In the genomic region with DNA sequence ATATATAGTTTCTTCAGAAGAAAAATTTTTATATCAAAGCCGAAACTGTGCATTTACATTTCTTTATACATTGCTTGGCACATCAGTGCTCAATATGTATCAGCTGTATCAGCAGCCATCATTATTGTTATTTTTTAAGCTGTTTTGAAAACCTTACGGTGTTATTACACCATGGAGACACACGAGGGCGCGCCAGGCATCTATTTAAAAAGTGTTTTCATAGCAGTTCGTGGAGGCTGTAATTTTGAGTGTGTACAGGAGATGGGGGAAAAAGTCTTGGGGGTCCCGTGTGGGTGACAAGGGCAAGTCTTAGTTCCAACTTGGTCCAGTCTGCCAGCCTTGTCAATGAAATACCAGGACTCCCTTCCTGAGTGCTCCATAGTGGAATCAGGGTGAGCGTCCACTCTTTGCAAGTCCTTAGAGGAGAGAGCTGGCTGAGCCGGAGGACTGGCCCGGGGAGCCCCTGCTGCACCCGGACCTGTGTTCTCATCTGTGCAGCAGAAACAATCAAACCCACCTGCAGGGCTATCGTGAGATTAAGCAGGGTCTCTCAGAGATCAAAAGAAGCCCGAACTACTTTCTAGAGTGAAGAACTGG, we compare ENCODE assay signal across 8 cellular contexts. TPM values are rescaled to one million over a fixed set of nuclear protein-coding genes. Genes with fewer than 3 reads are reported as not detected.
DNase-seq lines count a peak whose midpoint lies in the region; ATAC-seq and TF ChIP-seq lines count a peak whose summit lies in the region.

No MANE protein-coding gene starts in this region.

- H3K9ac ChIP-seq in DND-41 (ENCODE audit: low read depth, low read length), result no peak overlapping the region
- peak overlapping the region; percentile 48 for H3K9ac ChIP-seq in adipocyte (ENCODE audit: low read length)

- DNase-seq in DND-41 (peak; percentile 65), M059J (ENCODE audit: low read depth) (peak; percentile 67), SJSA1 (ENCODE audit: low read depth in 1 of 2, low spot score in 2 of 2) (peak; percentile 37 to 56), adipocyte (ENCODE audit: low read depth) (peak; percentile 88), left ventricle myocardium inferior (peak; percentile 24), skeletal muscle cell (ENCODE audit: low read depth) (no peak)

- H3K27ac ChIP-seq in DND-41 (ENCODE audit: low read length) (no peak overlapping the region), SJSA1 (no peak overlapping the region), left ventricle myocardium inferior (replicated peaks) (no peak overlapping the region)

- no peaks in the 10 kb centered on the region for H3K27me3 ChIP-seq in DND-41 (ENCODE audit: insufficient read depth, low read length, poor library complexity)
- peaks cover 11% of the 10 kb centered on the region for H3K27me3 ChIP-seq in SJSA1 (replicated peaks)
- peaks cover 4% of the 10 kb centered on the region for H3K27me3 ChIP-seq in adipocyte (replicated peaks; ENCODE audit: control insufficient read depth, insufficient read depth, low read length)
- peaks cover 42% of the 10 kb centered on the region for H3K27me3 ChIP-seq in left ventricle myocardium inferior (ENCODE audit: low read depth)

- peaks cover 3% of the 10 kb centered on the region; the same call in 1 of the 2 replicates for H4K20me1 ChIP-seq in DND-41 (ENCODE audit: insufficient read depth, low read length)

- no peak overlapping the region for H3K4me2 ChIP-seq in DND-41 (ENCODE audit: insufficient read depth, low read length)

- intact Hi-C loops in left ventricle myocardium inferior (cut with micrococcal nuclease), result loop anchor here (10.0 kb wide), 1 partner anchor 402 kb away; no protein-coding TSS in a partner anchor

- H3K4me3 ChIP-seq in DND-41 (ENCODE audit: low read depth in 1 of 2, low read length in 2 of 2) (no peak overlapping the region), SJSA1 (no peak overlapping the region), adipocyte (ENCODE audit: low read length) (peak overlapping the region; percentile 51), left ventricle myocardium inferior (no peak overlapping the region), skeletal muscle cell (ENCODE audit: low read depth, low read length) (peak overlapping the region; percentile 19)

- ATAC-seq in DND-41 (ENCODE audit: insufficient read depth, low read depth) (0 out of 3 replicates have a peak, but pooled peaks have one; percentile 27), GM18867 (IDR thresholded peaks at IDR 0.05; ENCODE audit: unreplicated experiment) (no peak), HG03354 (IDR thresholded peaks at IDR 0.05; ENCODE audit: poor library complexity, severe bottlenecking, unreplicated experiment) (no peak)

- H3K9me3 ChIP-seq in DND-41 (ENCODE audit: insufficient read depth, low read length, severe bottlenecking) (no peaks in the 10 kb centered on the region), SJSA1 (replicated peaks) (no peaks in the 10 kb centered on the region), adipocyte (ENCODE audit: control insufficient read depth, low read length) (no peaks in the 10 kb centered on the region), left ventricle myocardium inferior (replicated peaks) (no peaks in the 10 kb centered on the region)

- H3K36me3 ChIP-seq in DND-41 (ENCODE audit: insufficient read depth, low read length) (no peaks in the 10 kb centered on the region), SJSA1 (no peaks in the 10 kb centered on the region), adipocyte (ENCODE audit: control insufficient read depth, insufficient read depth, low read length, severe bottlenecking) (no peaks in the 10 kb centered on the region), left ventricle myocardium inferior (no peaks in the 10 kb centered on the region)

- no peaks in the 10 kb centered on the region for H3K79me2 ChIP-seq in DND-41 (ENCODE audit: insufficient read depth, low read length)

- H3K4me1 ChIP-seq in DND-41 (ENCODE audit: insufficient read depth, low read length) (peaks cover under 1% of the 10 kb centered on the region; the same call in 1 of the 2 replicates), SJSA1 (replicated peaks) (no peaks in the 10 kb centered on the region), adipocyte (ENCODE audit: control insufficient read depth, insufficient read depth, low read length) (peaks cover 4% of the 10 kb centered on the region), left ventricle myocardium inferior (no peaks in the 10 kb centered on the region)

- no peak overlapping the region for H2AFZ ChIP-seq in DND-41 (ENCODE audit: low read depth, low read length)

- peak; percentile 83 for TF ChIP-seq CTCF in DND-41 (IDR thresholded peaks at IDR 0.05; ENCODE audit: borderline replicate concordance, extremely low read depth, low read length, poor library complexity, severe bottlenecking)
- peak; percentile 78 for TF ChIP-seq CTCF in left ventricle myocardium inferior (IDR thresholded peaks at IDR 0.05; ENCODE audit: borderline replicate concordance)

RNA-seq across cellular contexts. Expression of gene SLC2A10, which starts 43.3 kb away (rescaled TPM):
- 27.6 and 28.5 TPM in 2 replicates for total RNA-seq in M059J (2014; rRNA removed; shearing (Covaris generic))
- total RNA-seq in SJSA1 (2014; rRNA removed; shearing (Covaris generic)), result 18.5 and 19.2 TPM in 2 replicates
- total RNA-seq in left ventricle myocardium inferior, result 2.8 TPM

Comparison
In these comparisons a context has a peak if more than half of its experiments do, and no peak if none do; other contexts are left out.
1. H3K4me3 ChIP-seq: peak in adipocyte (single experiment) and skeletal muscle cell (single experiment); none in DND-41 (0 of 2), SJSA1 (single experiment) and left ventricle myocardium inferior (single experiment).